Comparison of ENCODE assay signal across 8 cellular contexts in the genomic region with DNA sequence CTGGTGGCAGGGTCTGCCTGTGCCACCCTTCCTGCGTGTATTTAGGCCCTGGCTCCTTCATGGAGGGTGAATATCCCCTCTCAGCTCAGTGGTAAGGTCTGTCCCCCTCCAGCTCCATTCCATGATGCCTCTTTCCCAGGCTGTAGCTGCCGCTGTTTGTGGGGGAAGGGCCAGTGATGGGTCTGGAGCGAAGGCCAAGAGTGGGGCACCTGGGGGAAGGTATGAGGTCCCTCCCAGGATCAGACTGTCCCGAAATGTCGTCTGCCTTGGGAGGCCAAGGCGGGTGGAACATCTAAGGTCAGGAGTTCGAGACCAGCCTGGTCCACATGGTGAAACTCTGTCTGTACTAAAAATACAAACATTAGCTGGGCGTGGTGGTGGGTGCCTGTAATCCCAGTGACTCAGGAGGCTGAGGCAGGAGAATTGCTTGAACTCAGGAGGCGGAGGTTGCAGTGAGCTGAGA. TPM values are rescaled to one million over a fixed set of nuclear protein-coding genes. Genes with fewer than 3 reads are reported as not detected.
DNase-seq lines count a peak whose midpoint lies in the region; ATAC-seq and TF ChIP-seq lines count a peak whose summit lies in the region.

No MANE protein-coding gene starts in this region.

- H3K4me3 ChIP-seq in AG04449 (ENCODE audit: low read depth, low read length) (peak overlapping the region; percentile 76), Karpas-422 (ENCODE audit: low read length) (peak overlapping the region; percentile 69)

- no peaks in the 10 kb centered on the region for H3K27me3 Mint-ChIP-seq in chondrocyte (ENCODE audit: low read depth)

- CTCF ChIA-PET in AG04449 (lab: Yijun Ruan, JAX), result interaction anchor here (0.7 to 1.3 kb wide), 5 partner anchors 10 to 18 kb away, joined by 3 to 5 read pairs (median 4); partner anchors contain the start of gene PNPLA2

- peak overlapping the region; percentile 96 for H3K27ac Mint-ChIP-seq in chondrocyte (ENCODE audit: unreplicated experiment)

- POLR2A ChIA-PET in AG04449 (lab: Yijun Ruan, JAX), result interaction anchor here (1.6 to 8.7 kb wide), 3 partner anchors 11 to 14 kb away, joined by 7 to 109 read pairs (median 96); partner anchors contain the start of genes PNPLA2, POLR2L and TSPAN4

- no peak for ATAC-seq in GM21360 (IDR thresholded peaks at IDR 0.05; ENCODE audit: unreplicated experiment)

- peaks cover 50% of the 10 kb centered on the region for H3K4me1 Mint-ChIP-seq in chondrocyte (ENCODE audit: low read depth)

- H3K4me2 ChIP-seq in Karpas-422 (ENCODE audit: low read depth, low read length, poor library complexity, severe bottlenecking), result peak overlapping the region; percentile 73

- H3K9ac ChIP-seq in Karpas-422 (ENCODE audit: low read length), result peak overlapping the region; percentile 68

- H3K4me3 Mint-ChIP-seq in chondrocyte (ENCODE audit: unreplicated experiment), result peak overlapping the region; percentile 85

- H3K9me3 ChIP-seq in Karpas-422 (ENCODE audit: low read length), result no peaks in the 10 kb centered on the region

- H3K36me3 ChIP-seq in Karpas-422 (ENCODE audit: insufficient read depth, low read length), result no peaks in the 10 kb centered on the region

- H3K4me1 ChIP-seq in Karpas-422 (ENCODE audit: low read length), result peaks cover 32% of the 10 kb centered on the region

- H3K27ac ChIP-seq in Karpas-422 (ENCODE audit: low read length), result no peak overlapping the region

- no peaks in the 10 kb centered on the region for H3K79me2 ChIP-seq in Karpas-422 (ENCODE audit: low read length)

- no peaks in the 10 kb centered on the region for H3K9me2 ChIP-seq in Karpas-422 (replicated peaks; ENCODE audit: insufficient read depth, low read length)

- no peaks in the 10 kb centered on the region for H3K9me3 Mint-ChIP-seq in chondrocyte (ENCODE audit: low read depth)

- peaks cover 26% of the 10 kb centered on the region; the same call in 1 of the 2 replicates for H4K20me1 ChIP-seq in Karpas-422 (ENCODE audit: insufficient read depth, low read depth, low read length)

- peaks cover 2% of the 10 kb centered on the region for H3K36me3 Mint-ChIP-seq in chondrocyte (ENCODE audit: low read depth)

- no peak overlapping the region for H2AFZ ChIP-seq in Karpas-422 (ENCODE audit: low read length)

- no peaks in the 10 kb centered on the region for H3K27me3 ChIP-seq in Karpas-422 (ENCODE audit: low read length)

- DNase-seq in AG04449 (ENCODE audit: low read depth, low spot score) (no peak), Karpas-422 (no peak), chondrocyte (ENCODE audit: low spot score) (no peak), myocyte (ENCODE audit: low read depth) (peak; percentile 63), COR-L47 (lab: John Stamatoyannopoulos, UW) (no peak), putamen (ENCODE audit: low spot score) (no peak), DMS79 treated with DMSO at 0.1 percent for 48 hours (lab: John Stamatoyannopoulos, UW) (no peak)

- TF ChIP-seq CTCF in AG04449 (IDR thresholded peaks at IDR 0.05; ENCODE audit: insufficient read depth, low read length, missing control alignments), result no peak
- no peak for TF ChIP-seq CTCF in chondrocyte (IDR thresholded peaks at IDR 0.05)

RNA-seq across cellular contexts. Expression of gene CD151, which starts 1.1 kb away (rescaled TPM):
- 8.4 and 10.5 TPM in 2 replicates for total RNA-seq in Karpas-422 (2014; rRNA removed; shearing (Covaris generic); ENCODE audit: low replicate concordance)
- total RNA-seq in chondrocyte (460 to 558 TPM (median 549 TPM) in 3 replicates), myocyte (900 and 1,201 TPM in 2 replicates)
- polyA plus RNA-seq in myocyte (2012), result 1,432 TPM

RNA-seq across cellular contexts. Expression of gene CRACR2B, which starts 6.2 kb away (rescaled TPM):
- total RNA-seq in Karpas-422 (2014; rRNA removed; shearing (Covaris generic); ENCODE audit: low replicate concordance), result 0.48 and 1.5 TPM in 2 replicates
- total RNA-seq in chondrocyte, result 0.57 to 5.0 TPM (median 1.4 TPM) in 3 replicates
- total RNA-seq in myocyte, result 16.6 and 26.5 TPM in 2 replicates
- 9.4 TPM for polyA plus RNA-seq in myocyte (2012)

RNA-seq across cellular contexts. Expression of gene POLR2L, which starts 8.4 kb away (rescaled TPM):
- 113 and 203 TPM in 2 replicates for total RNA-seq in Karpas-422 (2014; rRNA removed; shearing (Covaris generic); ENCODE audit: low replicate concordance)
- total RNA-seq in chondrocyte, result 139 to 173 TPM (median 142 TPM) in 3 replicates
- total RNA-seq in myocyte, result 66.0 and 91.9 TPM in 2 replicates
- polyA plus RNA-seq in myocyte (2012), result 691 TPM

RNA-seq across cellular contexts. Expression of gene TSPAN4, which starts 8.8 kb away (rescaled TPM):
- total RNA-seq in Karpas-422 (2014; rRNA removed; shearing (Covaris generic); ENCODE audit: low replicate concordance), result 4.0 TPM in 1 of 2 replicates, not detected in the other
- total RNA-seq in chondrocyte, result 62.3 to 115 TPM (median 69.2 TPM) in 3 replicates
- total RNA-seq in myocyte, result 56.7 and 63.9 TPM in 2 replicates
- polyA plus RNA-seq in myocyte (2012), result 141 TPM

RNA-seq across cellular contexts. Expression of gene PNPLA2, which starts 15.2 kb away (rescaled TPM):
- total RNA-seq in Karpas-422 (2014; rRNA removed; shearing (Covaris generic); ENCODE audit: low replicate concordance), result 32.5 and 35.8 TPM in 2 replicates
- total RNA-seq in chondrocyte (56.0 to 59.1 TPM (median 56.0 TPM) in 3 replicates), myocyte (84.0 and 183 TPM in 2 replicates)
- polyA plus RNA-seq in myocyte (2012), result 179 TPM

Comparison
In these comparisons a context has a peak if more than half of its experiments do, and no peak if none do; other contexts are left out.
1. RNA of gene CD151, which starts 1.1 kb away (total RNA-seq): 900 to 1,201 TPM in myocyte and 460 to 558 TPM in chondrocyte; 8.4 to 10.5 TPM in Karpas-422; every median in the first group is over 10 times any median in the second.